10 cellular contexts compared by ENCODE assay signal in genomic region chr3:171351676-171352075, GRCh38.
DNase-seq lines count a peak whose midpoint lies in the region; ATAC-seq and TF ChIP-seq lines count a peak whose summit lies in the region.
"Had no signal": no experiment of that assay in that cellular context is flagged by ENCODE, and none has a peak within 500 bp of the region (broad histone marks: within the 10 kb centered on the region; RNA-seq: fewer than 3 reads in every experiment).

No MANE protein-coding gene starts in this region.

- ATAC-seq in HG03045 (IDR thresholded peaks at IDR 0.05; ENCODE audit: unreplicated experiment) (no peak), HG02884 (IDR thresholded peaks at IDR 0.05; ENCODE audit: unreplicated experiment) (no peak)

- no peaks in the 10 kb centered on the region for H3K9me3 ChIP-seq in osteoblast (ENCODE audit: low read depth, low read length)

- H3K79me2 ChIP-seq in osteoblast (ENCODE audit: insufficient read depth, low read length), result no peaks in the 10 kb centered on the region

- no peak overlapping the region for H3K4me2 ChIP-seq in osteoblast (ENCODE audit: insufficient read depth, low read length)

- no peak overlapping the region for H3K27ac ChIP-seq in osteoblast (ENCODE audit: low read depth, low read length)

- peaks cover 75% of the 10 kb centered on the region for H3K27me3 ChIP-seq in osteoblast (ENCODE audit: insufficient read depth, low read length)

- TF ChIP-seq CTCF in astrocyte of the cerebellum (IDR thresholded peaks at IDR 0.05; ENCODE audit: low read depth, low read length, missing control alignments) (no peak), osteoblast (IDR thresholded peaks at IDR 0.05; ENCODE audit: extremely low read depth, low read depth, low read length) (no peak)

- no peak overlapping the region for H3K4me3 ChIP-seq in astrocyte of the cerebellum (ENCODE audit: low read depth, low read length)
- H3K4me3 ChIP-seq in osteoblast (ENCODE audit: insufficient read depth, low read length), result no peak overlapping the region

- DNase-seq in NCI-H2196 (lab: John Stamatoyannopoulos, UW; ENCODE audit: unreplicated experiment) (peak; percentile 62), NCI-H2196 treated with DMSO at 0.1 percent for 48 hours (lab: John Stamatoyannopoulos, UW; ENCODE audit: unreplicated experiment) (no peak), LoVo (ENCODE audit: low spot score) (peak; percentile 39), astrocyte of the cerebellum (ENCODE audit: low read depth) (peak; percentile 94), osteoblast (ENCODE audit: insufficient read length, low spot score, missing footprints) (peak; percentile 82), NCI-H1930 (lab: John Stamatoyannopoulos, UW) (no peak)
- DNase-seq: AML-193, occipital lobe had no signal

- H3K4me1 ChIP-seq in osteoblast (ENCODE audit: insufficient read depth, low read length), result peaks cover 16% of the 10 kb centered on the region

- H3K36me3 ChIP-seq in osteoblast (ENCODE audit: insufficient read depth, low read length), result no peaks in the 10 kb centered on the region

- no peak overlapping the region for H2AFZ ChIP-seq in osteoblast (ENCODE audit: low read length)

- peaks cover 3% of the 10 kb centered on the region for H4K20me1 ChIP-seq in osteoblast (ENCODE audit: insufficient read depth, low read length)

- in situ Hi-C loops in astrocyte of the cerebellum (cut with HindIII; ENCODE audit: low sequenced_read_pairs), result no loop called here

Comparison
In these comparisons a context has a peak if more than half of its experiments do, and no peak if none do; other contexts are left out.
1. DNase-seq: peak in NCI-H2196 (single experiment), LoVo (single experiment), astrocyte of the cerebellum (single experiment) and osteoblast (single experiment); none in NCI-H2196 treated with DMSO at 0.1 percent for 48 hours (single experiment) and NCI-H1930 (0 of 2).